ENCODE assay signal across 32 cellular contexts in genomic region chr16:25100511-25100910, GRCh38.
"Had no signal": no experiment of that assay in that cellular context is flagged by ENCODE, and none has a peak within 500 bp of the region (broad histone marks: within the 10 kb centered on the region; RNA-seq: fewer than 3 reads in every experiment).

No MANE protein-coding gene starts in this region.

- H3K4me1 ChIP-seq: adrenal gland, ascending aorta, body of pancreas, breast epithelium had no signal

- DNase-seq: activated effector memory CD4-positive, alpha-beta T cell treated with anti-CD3 and anti-CD28 coated beads, Interleukin-2, amount 50 U/mL, for 16 hours; activated effector memory CD4-positive, alpha-beta T cell treated with Interleukin-2 at 50 U/mL for 16 hours; activated gamma-delta T cell; activated gamma-delta T cell treated with Interleukin-2 at 50 U/mL for 16 hours; activated naive CD4-positive, alpha-beta T cell; activated naive CD4-positive, alpha-beta T cell treated with anti-CD3 and anti-CD28 coated beads for 36 hours; activated naive CD4-positive, alpha-beta T cell treated with anti-CD3 and anti-CD28 coated beads, Interleukin-2, amount 10 ng/mL, durations not matched to agents 7 days and 5 days; activated naive CD4-positive, alpha-beta T cell treated with anti-CD3 and anti-CD28 coated beads, Interleukin-2, amount 50 U/mL, for 16 hours; activated naive CD4-positive, alpha-beta T cell treated with Interleukin-2 at 50 U/mL for 16 hours; activated naive CD8-positive, alpha-beta T cell treated with anti-CD3 and anti-CD28 coated beads for 36 hours; activated naive CD8-positive, alpha-beta T cell treated with anti-CD3 and anti-CD28 coated beads, Interleukin-2, amount 10 ng/mL, durations not matched to agents 7 days and 5 days; activated naive CD8-positive, alpha-beta T cell treated with anti-CD3 and anti-CD28 coated beads, Interleukin-2, amount 50 U/mL, for 24 hours; activated T-cell treated with anti-CD3 and anti-CD28 coated beads, Interleukin-2, amount 50 U/mL, for 4 hours; activated T-cell treated with anti-CD3 and anti-CD28 coated beads, Interleukin-2, amount 50 U/mL, for 48 hours; activated T-cell treated with anti-CD3 and anti-CD28 coated beads, Interleukin-2, amount 50 U/mL, for 72 hours; adrenal gland; amniotic stem cell; amygdala; anterior cingulate cortex; aorta; body of pancreas; brain microvascular endothelial cell; caudate nucleus; central memory CD4-positive, alpha-beta T cell; cerebellar nuclear complex had no signal

- H3K27ac ChIP-seq: adrenal gland, ascending aorta, body of pancreas, brain microvascular endothelial cell, breast epithelium, cardiac muscle cell had no signal

- FAIRE-seq: astrocyte, bronchial epithelial cell had no signal

- H3K9me3 ChIP-seq: adrenal gland, ascending aorta, body of pancreas, breast epithelium had no signal

- H3K4me3 ChIP-seq: adrenal gland, ascending aorta, body of pancreas, breast epithelium, cardiac muscle cell had no signal

- H3K27me3 ChIP-seq: adrenal gland, ascending aorta, body of pancreas, brain microvascular endothelial cell, breast epithelium had no signal

- H3K36me3 ChIP-seq: adrenal gland, ascending aorta, brain microvascular endothelial cell, breast epithelium, cardiac muscle cell had no signal

- ATAC-seq: activated naive CD4-positive, alpha-beta T cell treated with anti-CD3 and anti-CD28 coated beads, Interleukin-2, amount 50 U/mL, for 72 hours; activated naive CD8-positive, alpha-beta T cell treated with anti-CD3 and anti-CD28 coated beads, Interleukin-2, amount 50 U/mL, for 24 hours; activated T-cell treated with anti-CD3 and anti-CD28 coated beads, Interleukin-2, amount 50 U/mL, for 4 hours; activated T-cell treated with anti-CD3 and anti-CD28 coated beads, Interleukin-2, amount 50 U/mL, for 72 hours; activated T-helper 17 cell treated with anti-CD3 and anti-CD28 coated beads, Interleukin-2, amount 50 U/mL, for 72 hours; body of pancreas had no signal
